In the genomic region with DNA sequence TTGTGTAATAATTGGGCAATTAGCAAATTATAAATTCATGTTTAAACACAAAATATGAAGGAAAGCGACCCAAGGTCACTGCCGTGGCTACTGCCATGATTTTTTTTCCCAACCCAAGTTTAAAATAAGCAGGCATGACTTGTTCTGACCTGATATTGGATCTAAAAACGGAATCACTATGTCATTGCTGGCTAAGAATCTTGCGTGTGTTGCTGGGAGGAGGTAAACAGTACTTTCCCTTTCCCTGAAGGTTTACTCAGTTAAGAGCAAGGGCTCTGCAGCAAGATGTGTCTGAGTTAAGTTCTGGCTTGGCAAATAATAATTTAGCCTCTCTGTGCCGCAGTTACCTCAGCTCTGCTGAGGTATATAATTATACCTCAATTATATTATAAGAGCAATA, we compare ENCODE assay signal across 14 cellular contexts.
DNase-seq lines count a peak whose midpoint lies in the region; ATAC-seq and TF ChIP-seq lines count a peak whose summit lies in the region.
"Had no signal": no experiment of that assay in that cellular context is flagged by ENCODE, and none has a peak within 500 bp of the region (broad histone marks: within the 10 kb centered on the region; RNA-seq: fewer than 3 reads in every experiment).

No MANE protein-coding gene starts in this region.

- H3K27me3 Mint-ChIP-seq in activated CD8-positive, alpha-beta T cell treated with anti-CD3 and anti-CD28 coated beads, Interleukin-2, amount 10 ng/mL, durations not matched to agents 7 days and 5 days (ENCODE audit: low read depth) = no peaks in the 10 kb centered on the region
- H3K27me3 Mint-ChIP-seq: CD4-positive, alpha-beta T cell had no signal

- WGBS in esophagus squamous epithelium, 2 donors = 17 to 45% methylated on average over 5 of the region's 5 CpGs

- H3K9me3 ChIP-seq in esophagus squamous epithelium (no peaks in the 10 kb centered on the region), muscle layer of colon (ENCODE audit: low read length) (no peaks in the 10 kb centered on the region), tibial artery (no peaks in the 10 kb centered on the region)
- H3K9me3 ChIP-seq in effector memory CD4-positive, alpha-beta T cell (ENCODE audit: control insufficient read depth, low read length) = no peaks in the 10 kb centered on the region

- no peak overlapping the region for H3K4me3 ChIP-seq in esophagus squamous epithelium
- H3K4me3 ChIP-seq in muscle layer of colon (ENCODE audit: low read depth in 1 of 2, low read length in 2 of 2) = no peak overlapping the region
- H3K4me3 ChIP-seq in tibial artery = no peak overlapping the region
- H3K4me3 ChIP-seq in effector memory CD4-positive, alpha-beta T cell (ENCODE audit: insufficient read depth, low read depth, low read length, poor library complexity, severe bottlenecking) = no peak overlapping the region
- H3K4me3 ChIP-seq: SK-N-MC had no signal

- H3K9me3 Mint-ChIP-seq in activated CD8-positive, alpha-beta T cell treated with anti-CD3 and anti-CD28 coated beads, Interleukin-2, amount 10 ng/mL, durations not matched to agents 7 days and 5 days (ENCODE audit: insufficient read depth) = no peaks in the 10 kb centered on the region

- POLR2A ChIA-PET in activated CD8-positive, alpha-beta T cell treated with anti-CD3 and anti-CD28 coated beads, Interleukin-2, amount 10 ng/mL, durations not matched to agents 7 days and 5 days (lab: Charles Lee) = no interaction called here

- intact Hi-C loops in esophagus squamous epithelium (cut with DNase I) (no loop called here), tibial artery (cut with DNase I; ENCODE audit: low total_unique reads) (no loop called here)

- H3K4me3 Mint-ChIP-seq in activated CD8-positive, alpha-beta T cell treated with anti-CD3 and anti-CD28 coated beads, Interleukin-2, amount 10 ng/mL, durations not matched to agents 7 days and 5 days = no peak overlapping the region
- H3K4me3 Mint-ChIP-seq: CD4-positive, alpha-beta T cell had no signal

- no peak for TF ChIP-seq CTCF in esophagus squamous epithelium (IDR thresholded peaks at IDR 0.05)
- TF ChIP-seq CTCF in tibial artery (IDR thresholded peaks at IDR 0.05) = no peak

- H3K27ac Mint-ChIP-seq in activated CD8-positive, alpha-beta T cell treated with anti-CD3 and anti-CD28 coated beads, Interleukin-2, amount 10 ng/mL, durations not matched to agents 7 days and 5 days = no peak overlapping the region
- H3K27ac Mint-ChIP-seq: CD4-positive, alpha-beta T cell had no signal

- no peak for ATAC-seq in activated CD8-positive, alpha-beta T cell treated with anti-CD3 and anti-CD28 coated beads, Interleukin-2, amount 10 ng/mL, durations not matched to agents 7 days and 5 days
- no peak for ATAC-seq in GM21723 (IDR thresholded peaks at IDR 0.05; ENCODE audit: unreplicated experiment)

- peak overlapping the region; percentile 2 for H3K9ac ChIP-seq in muscle layer of colon (ENCODE audit: low read length)

- TF ChIP-seq POLR2A in esophagus squamous epithelium (IDR thresholded peaks at IDR 0.05) = no peak

- peak; percentile 3 for DNase-seq in NCI-H748 treated with DMSO at 0.1 percent for 48 hours (lab: John Stamatoyannopoulos, UW)
- no peak for DNase-seq in esophagus squamous epithelium (lab: John Stamatoyannopoulos, UW)
- DNase-seq in tibial artery = no peak
- DNase-seq in activated CD8-positive, alpha-beta T cell treated with anti-CD3 and anti-CD28 coated beads, Interleukin-2, amount 10 ng/mL, durations not matched to agents 7 days and 5 days = no peak
- DNase-seq in effector memory CD4-positive, alpha-beta T cell = no peak
- DNase-seq in mesenteric fat pad (ENCODE audit: low spot score) = no peak
- DNase-seq: activated CD8-positive, alpha-beta memory T cell treated with anti-CD3 and anti-CD28 coated beads, Interleukin-2, amount 50 U/mL, for 4 hours; CD4-positive, alpha-beta T cell; GDM1; NCI-H1092 had no signal

- no peaks in the 10 kb centered on the region for H3K4me1 Mint-ChIP-seq in activated CD8-positive, alpha-beta T cell treated with anti-CD3 and anti-CD28 coated beads, Interleukin-2, amount 10 ng/mL, durations not matched to agents 7 days and 5 days (ENCODE audit: low read depth)

- no peaks in the 10 kb centered on the region for H3K36me3 Mint-ChIP-seq in activated CD8-positive, alpha-beta T cell treated with anti-CD3 and anti-CD28 coated beads, Interleukin-2, amount 10 ng/mL, durations not matched to agents 7 days and 5 days (ENCODE audit: low read depth)

- H3K4me1 ChIP-seq in esophagus squamous epithelium (peaks cover 0 to 22% (median 0%) of the 10 kb centered on the region in 3 donors), muscle layer of colon (ENCODE audit: insufficient read depth, low read length) (peaks cover 23% of the 10 kb centered on the region), tibial artery (peaks cover 0 to 54% (median 19%) of the 10 kb centered on the region in 4 donors)
- H3K4me1 ChIP-seq in effector memory CD4-positive, alpha-beta T cell (ENCODE audit: control insufficient read depth, insufficient read depth, low read length, poor library complexity, severe bottlenecking) = no peaks in the 10 kb centered on the region

- CTCF ChIA-PET in activated CD8-positive, alpha-beta T cell treated with anti-CD3 and anti-CD28 coated beads, Interleukin-2, amount 10 ng/mL, durations not matched to agents 7 days and 5 days (lab: Charles Lee) = interaction anchor here (1.0 to 1.1 kb wide), 2 partner anchors 14 to 75 kb away, joined by 4 read pairs; no protein-coding TSS in a partner anchor

- H3K36me3 ChIP-seq in esophagus squamous epithelium (peaks cover 0 to 37% (median 0%) of the 10 kb centered on the region in 3 donors), muscle layer of colon (ENCODE audit: insufficient read depth, low read length) (no peaks in the 10 kb centered on the region), tibial artery (peaks cover 0 to 5% (median 0%) of the 10 kb centered on the region in 3 donors)
- H3K36me3 ChIP-seq in effector memory CD4-positive, alpha-beta T cell (ENCODE audit: control insufficient read depth, insufficient read depth, low read length) = peaks cover 8% of the 10 kb centered on the region

- H3K27me3 ChIP-seq in esophagus squamous epithelium (no peaks in the 10 kb centered on the region), muscle layer of colon (ENCODE audit: control insufficient read depth in 1 of 2, insufficient read depth in 2 of 2, low read length in 2 of 2) (no peaks in the 10 kb centered on the region), tibial artery (no peaks in the 10 kb centered on the region)
- H3K27me3 ChIP-seq in effector memory CD4-positive, alpha-beta T cell (replicated peaks; ENCODE audit: control insufficient read depth, insufficient read depth, low read length, poor library complexity, severe bottlenecking) = no peaks in the 10 kb centered on the region

- H3K27ac ChIP-seq in esophagus squamous epithelium = peak overlapping the region in 3 of 4 donors; percentile 40 to 74 (median 66)
- peak overlapping the region; percentile 35 for H3K27ac ChIP-seq in muscle layer of colon (ENCODE audit: low read depth, low read length)
- H3K27ac ChIP-seq in tibial artery = peak overlapping the region; percentile 71 to 77
- H3K27ac ChIP-seq in effector memory CD4-positive, alpha-beta T cell (ENCODE audit: insufficient read depth, low read length, poor library complexity, severe bottlenecking) = no peak overlapping the region
- H3K27ac ChIP-seq: SK-N-MC, VCaP had no signal
